In genomic region chr7:146449625-146450024, GRCh38 we compare ENCODE assay signal across 8 cellular contexts.
"Had no signal": no experiment of that assay in that cellular context is flagged by ENCODE, and none has a peak within 500 bp of the region (broad histone marks: within the 10 kb centered on the region; RNA-seq: fewer than 3 reads in every experiment).

No MANE protein-coding gene starts in this region.

- H3K27ac ChIP-seq: HL-60, KMS-11 had no signal

- FAIRE-seq: HepG2, HTR-8/SVneo, K562 had no signal

- ATAC-seq: HepG2, K562 had no signal

- H3K4me2 ChIP-seq: KMS-11 had no signal

- DNase-seq: IMR-90, KBM-7, KG1 had no signal

- H3K9ac ChIP-seq: KMS-11 had no signal

- H3K4me3 ChIP-seq: K562 had no signal
